8 cellular contexts compared by ENCODE assay signal in the genomic region with DNA sequence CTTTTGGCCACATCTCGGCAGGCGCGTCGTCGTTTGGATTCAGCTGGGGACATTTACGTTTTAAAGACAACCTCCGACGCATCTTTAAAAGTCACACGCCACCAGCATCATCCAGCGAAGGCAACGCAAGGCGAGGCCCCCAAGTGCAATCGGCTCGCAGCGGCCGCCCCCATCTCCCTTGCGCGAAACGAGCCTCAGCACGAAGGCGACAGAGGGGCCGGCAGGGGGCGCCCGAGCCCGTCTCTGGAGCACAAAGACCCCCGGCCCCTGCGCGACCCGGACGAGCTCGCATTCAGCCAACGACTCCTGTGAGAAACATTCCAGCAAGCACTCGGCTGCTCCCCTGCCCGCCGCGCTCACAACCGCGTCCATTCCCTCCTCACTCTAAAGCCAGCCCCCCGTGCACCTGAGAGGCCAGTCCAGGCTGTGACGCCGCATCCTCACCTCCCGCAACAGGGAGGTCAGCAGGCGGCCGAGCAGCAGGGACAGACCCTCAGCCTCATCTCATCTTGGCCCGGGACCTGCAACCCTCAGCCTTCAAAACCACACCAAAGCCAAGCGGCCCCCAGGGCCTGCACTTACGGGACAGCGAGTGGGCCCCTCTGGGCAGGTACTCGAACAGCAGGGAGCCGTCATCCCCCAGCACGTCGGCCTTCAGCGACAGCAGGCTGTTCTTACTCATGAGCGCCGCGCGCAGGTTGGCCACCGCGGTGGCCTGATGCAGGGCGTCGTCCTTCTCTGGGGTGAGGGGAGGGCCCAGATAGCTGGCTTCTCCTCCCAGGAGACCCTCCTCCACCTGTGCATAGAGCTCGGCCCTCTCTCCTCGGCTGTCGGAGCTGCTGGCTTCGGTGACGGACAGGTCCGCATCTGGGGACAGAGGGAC. TPM values are rescaled to one million over a fixed set of nuclear protein-coding genes. Genes with fewer than 3 reads are reported as not detected.
DNase-seq lines count a peak whose midpoint lies in the region; ATAC-seq and TF ChIP-seq lines count a peak whose summit lies in the region.

No MANE protein-coding gene starts in this region.

- in situ Hi-C loops in ACHN (cut with HindIII; ENCODE audit: low pct_ligation_motif_present, low pct_unique_long_range_greater_than_20kb, low sequenced_read_pairs) = no loop called here

- ATAC-seq in CD8-positive, alpha-beta T cell = peak; percentile 57
- ATAC-seq in effector memory CD8-positive, alpha-beta T cell (replicated peaks) = peak; percentile 41
- no peak for ATAC-seq in GM19455 (IDR thresholded peaks at IDR 0.05; ENCODE audit: unreplicated experiment)

- DNase-seq in CD8-positive, alpha-beta T cell = peak in 5 of 7 experiments; percentile 10 to 54 (median 37)
- peak; percentile 53 for DNase-seq in OCI-LY7 (ENCODE audit: low spot score)
- peak in 1 of 3 experiments; percentile 14 for DNase-seq in effector memory CD8-positive, alpha-beta T cell
- DNase-seq in mesothelial cell of epicardium (ENCODE audit: low spot score in 2 of 2, unreplicated experiment in 2 of 2) = peak; percentile 86 to 92
- no peak for DNase-seq in ACHN
- no peak for DNase-seq in central memory CD4-positive, alpha-beta T cell
- DNase-seq in Calu3 = no peak

- POLR2A ChIA-PET in CD8-positive, alpha-beta T cell (lab: Charles Lee) = no interaction called here
- POLR2A ChIA-PET in OCI-LY7 (lab: Charles Lee) = no interaction called here

- H3K4me1 Mint-ChIP-seq in CD8-positive, alpha-beta T cell (ENCODE audit: low read depth) = peaks cover 6% of the 10 kb centered on the region
- H3K4me1 Mint-ChIP-seq in effector memory CD8-positive, alpha-beta T cell (ENCODE audit: low read depth in 2 of 2) = no peaks in the 10 kb centered on the region
- H3K4me1 Mint-ChIP-seq in mesothelial cell of epicardium (peaks cover 10% of the 10 kb centered on the region), Calu3 (ENCODE audit: low read depth, unreplicated experiment) (no peaks in the 10 kb centered on the region)

- H3K27ac ChIP-seq in CD8-positive, alpha-beta T cell (ENCODE audit: low read depth, low read length) = no peak overlapping the region
- H3K27ac ChIP-seq in OCI-LY7 (ENCODE audit: low read depth, low read length, poor library complexity, severe bottlenecking) = no peak overlapping the region

- no peak overlapping the region for H2AFZ ChIP-seq in OCI-LY7 (ENCODE audit: low read length)

- intact Hi-C loops in CD8-positive, alpha-beta T cell (cut with DNase I, micrococcal nuclease) = no loop called here
- intact Hi-C loops in OCI-LY7 (cut with micrococcal nuclease; ENCODE audit: unreplicated experiment) (no loop called here), Calu3 (cut with micrococcal nuclease; ENCODE audit: unreplicated experiment) (no loop called here)

- H3K9me3 Mint-ChIP-seq in CD8-positive, alpha-beta T cell = no peaks in the 10 kb centered on the region
- H3K9me3 Mint-ChIP-seq in effector memory CD8-positive, alpha-beta T cell = no peaks in the 10 kb centered on the region
- peaks cover 6% of the 10 kb centered on the region for H3K9me3 Mint-ChIP-seq in mesothelial cell of epicardium
- H3K9me3 Mint-ChIP-seq in Calu3 (ENCODE audit: low read depth, unreplicated experiment) = no peaks in the 10 kb centered on the region

- H3K27ac Mint-ChIP-seq in CD8-positive, alpha-beta T cell = no peak overlapping the region
- H3K27ac Mint-ChIP-seq in effector memory CD8-positive, alpha-beta T cell = peak overlapping the region in 1 of 2 donors; percentile 44
- H3K27ac Mint-ChIP-seq in mesothelial cell of epicardium (peak overlapping the region; percentile 82), Calu3 (ENCODE audit: unreplicated experiment) (no peak overlapping the region)

- H3K27me3 Mint-ChIP-seq in CD8-positive, alpha-beta T cell (ENCODE audit: low read depth) = no peaks in the 10 kb centered on the region
- no peaks in the 10 kb centered on the region for H3K27me3 Mint-ChIP-seq in effector memory CD8-positive, alpha-beta T cell
- H3K27me3 Mint-ChIP-seq in mesothelial cell of epicardium (ENCODE audit: low read depth) = no peaks in the 10 kb centered on the region
- H3K27me3 Mint-ChIP-seq in Calu3 (ENCODE audit: unreplicated experiment) = no peaks in the 10 kb centered on the region

- no peak overlapping the region for H3K4me2 ChIP-seq in OCI-LY7 (ENCODE audit: low read length)

- H3K79me2 ChIP-seq in OCI-LY7 (ENCODE audit: insufficient read depth, low read depth, low read length) = no peaks in the 10 kb centered on the region

- H3K9me3 ChIP-seq in CD8-positive, alpha-beta T cell (ENCODE audit: low read length) = no peaks in the 10 kb centered on the region
- no peaks in the 10 kb centered on the region for H3K9me3 ChIP-seq in OCI-LY7 (ENCODE audit: low read length)

- H3K9me2 ChIP-seq in OCI-LY7 (ENCODE audit: insufficient read depth, low read length) = no peaks in the 10 kb centered on the region

- peak; percentile 36 for TF ChIP-seq CTCF in CD8-positive, alpha-beta T cell (IDR thresholded peaks at IDR 0.05)
- TF ChIP-seq CTCF in OCI-LY7 (conservative IDR thresholded peaks at IDR 0.05; ENCODE audit: low read length) (peak; percentile 77), mesothelial cell of epicardium (IDR thresholded peaks at IDR 0.05; ENCODE audit: unreplicated experiment) (peak; percentile 86), Calu3 (IDR thresholded peaks at IDR 0.05; ENCODE audit: unreplicated experiment) (no peak)

- H3K36me3 ChIP-seq in CD8-positive, alpha-beta T cell (ENCODE audit: insufficient read depth, low read length) = no peaks in the 10 kb centered on the region
- H3K36me3 ChIP-seq in OCI-LY7 (ENCODE audit: insufficient read depth, low read length) = no peaks in the 10 kb centered on the region

- H3K4me3 ChIP-seq in CD8-positive, alpha-beta T cell (ENCODE audit: low read depth, low read length) = no peak overlapping the region
- no peak overlapping the region for H3K4me3 ChIP-seq in OCI-LY7 (ENCODE audit: low read depth, low read length, poor library complexity, severe bottlenecking)

- BruUV-seq in OCI-LY7 (replicated peaks; lab: Mats Ljungman, UMichigan) (no TSS peak), Calu3 (replicated peaks; lab: Mats Ljungman, UMichigan) (no TSS peak)

- H4K20me1 ChIP-seq in OCI-LY7 (ENCODE audit: insufficient read depth, low read length) = no peaks in the 10 kb centered on the region

- H3K36me3 Mint-ChIP-seq in CD8-positive, alpha-beta T cell = no peaks in the 10 kb centered on the region
- H3K36me3 Mint-ChIP-seq in effector memory CD8-positive, alpha-beta T cell (ENCODE audit: insufficient read depth) = peaks cover 5% of the 10 kb centered on the region
- H3K36me3 Mint-ChIP-seq in mesothelial cell of epicardium (peaks cover 20% of the 10 kb centered on the region), Calu3 (ENCODE audit: insufficient read depth, unreplicated experiment) (no peaks in the 10 kb centered on the region)

- H3K4me3 Mint-ChIP-seq in CD8-positive, alpha-beta T cell = peak overlapping the region; percentile 26
- peak overlapping the region in 1 of 2 donors; percentile 56 for H3K4me3 Mint-ChIP-seq in effector memory CD8-positive, alpha-beta T cell
- H3K4me3 Mint-ChIP-seq in mesothelial cell of epicardium (peak overlapping the region; percentile 72), Calu3 (ENCODE audit: low read depth, unreplicated experiment) (no peak overlapping the region)

- H3K27me3 ChIP-seq in CD8-positive, alpha-beta T cell (ENCODE audit: insufficient read depth, low read length) = no peaks in the 10 kb centered on the region

- CTCF ChIA-PET in CD8-positive, alpha-beta T cell (lab: Charles Lee) = interaction anchor here (0.7 to 2.9 kb wide), 9 partner anchors 9 to 347 kb away, joined by 3 to 18 read pairs (median 6); a partner anchor contains a TSS
- CTCF ChIA-PET in OCI-LY7 (lab: Charles Lee; ENCODE audit: unreplicated experiment) (no interaction called here), Calu3 (lab: Charles Lee) (interaction anchor here (0.9 kb wide), 1 partner anchor 11 kb away, joined by 3 read pairs; no protein-coding TSS in a partner anchor)

- H3K4me1 ChIP-seq in CD8-positive, alpha-beta T cell (ENCODE audit: insufficient read depth, low read length) = peaks cover 4% of the 10 kb centered on the region
- H3K4me1 ChIP-seq in OCI-LY7 (ENCODE audit: insufficient read depth, low read length, poor library complexity, severe bottlenecking) = no peaks in the 10 kb centered on the region

RNA-seq across cellular contexts. Expression of a gene that starts 35.8 kb away (rescaled TPM):
- 10 to 100 TPM; 79.3 to 90.0 TPM for total RNA-seq in CD8-positive, alpha-beta T cell
- total RNA-seq in OCI-LY7 (2014; rRNA removed; shearing (Covaris generic)) = 69.8 and 77.9 TPM in 2 replicates
- total RNA-seq in OCI-LY7 (2022) (110 and 113 TPM in 2 replicates), mesothelial cell of epicardium (114 to 122 TPM (median 122 TPM) in 3 replicates), Calu3 (2022) (163 and 169 TPM in 2 replicates)

RNA-seq across cellular contexts. Expression of a gene that starts 38.9 kb away (rescaled TPM):
- total RNA-seq in CD8-positive, alpha-beta T cell = 100 to 1,000 TPM; 118 to 123 TPM
- total RNA-seq in OCI-LY7 (2014; rRNA removed; shearing (Covaris generic)) = 66.3 and 76.4 TPM in 2 replicates
- total RNA-seq in OCI-LY7 (2022) = 67.9 and 75.6 TPM in 2 replicates
- 13.8 to 18.4 TPM (median 16.5 TPM) in 3 replicates for total RNA-seq in mesothelial cell of epicardium
- total RNA-seq in Calu3 (2022) = 25.8 and 27.1 TPM in 2 replicates

RNA-seq across cellular contexts. Expression of a gene that starts 55.7 kb away (rescaled TPM):
- total RNA-seq in CD8-positive, alpha-beta T cell = not detected
- 0.57 and 1.3 TPM in 2 replicates for total RNA-seq in OCI-LY7 (2014; rRNA removed; shearing (Covaris generic))
- total RNA-seq in OCI-LY7 (2022) = 0.67 and 1.1 TPM in 2 replicates
- total RNA-seq in mesothelial cell of epicardium = 11.3 to 11.6 TPM (median 11.6 TPM) in 3 replicates
- 2.5 and 3.2 TPM in 2 replicates for total RNA-seq in Calu3 (2022)

Comparison
In these comparisons a context has a peak if more than half of its experiments do, and no peak if none do; other contexts are left out.
1. DNase-seq: peak in CD8-positive, alpha-beta T cell (5 of 7), OCI-LY7 (single experiment) and mesothelial cell of epicardium (2 of 2); none in ACHN (single experiment), central memory CD4-positive, alpha-beta T cell (single experiment) and Calu3 (single experiment).